22 cellular contexts compared by ENCODE assay signal in genomic region chr6:148814869-148815268, GRCh38.
DNase-seq lines count a peak whose midpoint lies in the region; ATAC-seq, FAIRE-seq and TF ChIP-seq lines count a peak whose summit lies in the region.
"Had no signal": no experiment of that assay in that cellular context is flagged by ENCODE, and none has a peak within 500 bp of the region (broad histone marks: within the 10 kb centered on the region; RNA-seq: fewer than 3 reads in every experiment).

No MANE protein-coding gene starts in this region.

- no peaks in the 10 kb centered on the region; the same call in 1 of the 2 replicates for H3K79me1 ChIP-seq in H1 (ENCODE audit: low read depth, low read length)

- no peak overlapping the region for H3K4me3 ChIP-seq in SK-N-SH (ENCODE audit: low read depth in 2 of 2, low read length in 1 of 2)
- H3K4me3 ChIP-seq in astrocyte (ENCODE audit: insufficient read depth, low read depth, low read length), result no peak overlapping the region
- H3K4me3 ChIP-seq in H1 (ENCODE audit: extremely low read depth in 1 of 4, insufficient read depth in 2 of 4, low read depth in 3 of 4, low read length in 4 of 4), result no peak overlapping the region
- H3K4me3 ChIP-seq: A549; BLaER1 treated with 17β-estradiol and CSF1 and Interleukin-3, amounts not matched to agents 10 nM and 100 nM had no signal

- peaks cover 4% of the 10 kb centered on the region; the same call in 1 of the 2 replicates for H3K9me3 ChIP-seq in SK-N-SH
- H3K9me3 ChIP-seq in astrocyte (ENCODE audit: insufficient read depth, low read depth, low read length), result no peaks in the 10 kb centered on the region
- peaks cover 11 to 15% of the 10 kb centered on the region in 2 experiments for H3K9me3 ChIP-seq in H1 (ENCODE audit: insufficient read depth in 2 of 2, low read depth in 1 of 2, low read length in 1 of 2)
- H3K9me3 ChIP-seq: A549, Caco-2 had no signal

- H3K23me2 ChIP-seq in H1 (ENCODE audit: low read depth, low read length), result no peaks in the 10 kb centered on the region

- intact Hi-C loops in posterior vena cava (cut with DNase I), result no loop called here

- H2BK12ac ChIP-seq in H1 (ENCODE audit: low read depth, low read length), result no peak overlapping the region

- H3K56ac ChIP-seq in H1 (replicated peaks; ENCODE audit: insufficient read length, low read depth, low read length), result no peak overlapping the region

- H2AK5ac ChIP-seq in H1 (ENCODE audit: low read depth, low read length), result no peak overlapping the region

- H3K9ac ChIP-seq in SK-N-SH, result no peak overlapping the region
- H3K9ac ChIP-seq in astrocyte (ENCODE audit: low read length), result no peak overlapping the region
- H3K9ac ChIP-seq in H1 (replicated peaks in 1 of 4; ENCODE audit: extremely low read depth in 1 of 4, low read depth in 3 of 4, low read length in 3 of 4), result no peak overlapping the region
- H3K9ac ChIP-seq: BLaER1 treated with 17β-estradiol and CSF1 and Interleukin-3, amounts not matched to agents 10 nM and 100 nM had no signal

- H4K20me1 ChIP-seq in SK-N-SH (ENCODE audit: insufficient read depth) (no peaks in the 10 kb centered on the region), astrocyte (ENCODE audit: insufficient read depth, low read length) (peaks cover 18% of the 10 kb centered on the region), H1 (replicated peaks in 1 of 2; ENCODE audit: control insufficient read depth in 1 of 2, insufficient read depth in 2 of 2, low read length in 2 of 2) (no peaks in the 10 kb centered on the region)

- peaks cover 1% of the 10 kb centered on the region for H3K4me1 Mint-ChIP-seq in astrocyte (ENCODE audit: low read depth, unreplicated experiment)

- H3K27me3 Mint-ChIP-seq in astrocyte (ENCODE audit: low read depth, unreplicated experiment), result no peaks in the 10 kb centered on the region
- H3K27me3 Mint-ChIP-seq: B cell; CD4-positive, alpha-beta T cell had no signal

- H2BK20ac ChIP-seq in H1 (ENCODE audit: low read length), result no peak overlapping the region

- no peak overlapping the region for H2BK120ac ChIP-seq in H1 (replicated peaks; ENCODE audit: low read depth, low read length)

- no peak overlapping the region for H3K14ac ChIP-seq in H1 (ENCODE audit: insufficient read length)

- no peak for TF ChIP-seq POLR2A in H1 (IDR thresholded peaks at IDR 0.05; ENCODE audit: control extremely low read depth in 1 of 2, low read depth in 2 of 2, low read length in 2 of 2)

- no peak overlapping the region for H3K18ac ChIP-seq in H1 (ENCODE audit: extremely low read depth, low read length)

- H2BK15ac ChIP-seq in H1 (ENCODE audit: low read length), result no peak overlapping the region

- DNase-seq in SK-N-SH, result no peak
- DNase-seq in astrocyte (ENCODE audit: low read depth), result no peak
- DNase-seq in H1 (ENCODE audit: low read depth in 1 of 2, low spot score in 2 of 2), result no peak
- DNase-seq in posterior vena cava (ENCODE audit: low spot score), result no peak
- no peak for DNase-seq in epidermal melanocyte (ENCODE audit: insufficient read length, low spot score)
- DNase-seq in RKO (ENCODE audit: low spot score), result no peak
- DNase-seq: AML-193; Caco-2; Calu3; CD4-positive, alpha-beta T cell; CD8-positive, alpha-beta T cell; DMS79 treated with DMSO at 0.1 percent for 48 hours; GF-D8 had no signal

- no peaks in the 10 kb centered on the region for H3K4me1 ChIP-seq in SK-N-SH (ENCODE audit: control insufficient read depth in 1 of 2, insufficient read depth in 2 of 2, low read depth in 1 of 2, low read length in 1 of 2)
- H3K4me1 ChIP-seq in astrocyte (ENCODE audit: insufficient read depth, low read length), result no peaks in the 10 kb centered on the region
- H3K4me1 ChIP-seq in H1 (replicated peaks in 1 of 4; ENCODE audit: control insufficient read depth in 3 of 4, insufficient read depth in 4 of 4, low read length in 3 of 4), result peaks cover 5 to 25% (median 18%) of the 10 kb centered on the region in 4 experiments; a peak in 6 of 7 replicates
- H3K4me1 ChIP-seq: A549, Caco-2 had no signal

- TF ChIP-seq RAD21 in SK-N-SH (IDR thresholded peaks at IDR 0.05; ENCODE audit: low read length) (no peak), H1 (IDR thresholded peaks at IDR 0.05 in 1 of 2, conservative IDR thresholded peaks at IDR 0.05 in 1 of 2; ENCODE audit: low read depth in 2 of 2, low read length in 2 of 2) (no peak)

- H3K36me3 ChIP-seq in SK-N-SH (replicated peaks in 1 of 2; ENCODE audit: control insufficient read depth in 1 of 2, insufficient read depth in 2 of 2, low read length in 1 of 2) (no peaks in the 10 kb centered on the region), astrocyte (ENCODE audit: insufficient read depth, low read length) (no peaks in the 10 kb centered on the region), H1 (ENCODE audit: control insufficient read depth in 2 of 4, insufficient read depth in 4 of 4, low read length in 3 of 4) (peaks cover 0 to 22% (median 2%) of the 10 kb centered on the region in 4 experiments; a peak in 3 of 8 replicates)

- POLR2A ChIA-PET in SK-N-SH (lab: Yijun Ruan, JAX) (no interaction called here), H1 (lab: Charles Lee; ENCODE audit: partially characterized antibody) (interaction anchor here (0.6 kb wide), 1 partner anchor 8 kb away, joined by 4 read pairs; no protein-coding TSS in a partner anchor)

- H3K9me3 Mint-ChIP-seq in astrocyte (ENCODE audit: unreplicated experiment), result peaks cover 3% of the 10 kb centered on the region
- H3K9me3 Mint-ChIP-seq: CD4-positive, alpha-beta T cell had no signal

- H3K27ac Mint-ChIP-seq in astrocyte (ENCODE audit: unreplicated experiment), result no peak overlapping the region
- H3K27ac Mint-ChIP-seq: B cell; CD4-positive, alpha-beta T cell; CD8-positive, alpha-beta T cell had no signal

- H2BK5ac ChIP-seq in H1 (ENCODE audit: low read depth, low read length), result no peak overlapping the region

- no peaks in the 10 kb centered on the region for H3K9me2 ChIP-seq in SK-N-SH

- H3K36me3 Mint-ChIP-seq in astrocyte (ENCODE audit: low read depth, unreplicated experiment), result peaks cover 2% of the 10 kb centered on the region
- H3K36me3 Mint-ChIP-seq: CD8-positive, alpha-beta T cell had no signal

- peak; percentile 39 for FAIRE-seq in astrocyte (lab: Jason Lieb, UNC)
- no peak for FAIRE-seq in H1 (lab: Jason Lieb, UNC)
- FAIRE-seq: A549, D721Med, G401.6, GM12891 had no signal

- H3K4ac ChIP-seq in H1 (replicated peaks; ENCODE audit: insufficient read length, low read depth, low read length), result no peak overlapping the region

- no peak overlapping the region for H4K91ac ChIP-seq in H1 (replicated peaks; ENCODE audit: insufficient read length, low read length)

- no peak overlapping the region for H2AFZ ChIP-seq in SK-N-SH (ENCODE audit: low read depth)
- H2AFZ ChIP-seq in astrocyte (ENCODE audit: low read depth, low read length), result no peak overlapping the region
- no peak overlapping the region for H2AFZ ChIP-seq in H1 (ENCODE audit: low read length)

- H3K79me2 ChIP-seq in SK-N-SH (ENCODE audit: insufficient read depth) (no peaks in the 10 kb centered on the region), astrocyte (ENCODE audit: insufficient read depth, low read length) (peaks cover 3% of the 10 kb centered on the region), H1 (ENCODE audit: control insufficient read depth in 1 of 2, insufficient read depth in 2 of 2, low read length in 2 of 2) (peaks cover 7 to 83% of the 10 kb centered on the region in 2 experiments)

- CTCF ChIA-PET in SK-N-SH (lab: Yijun Ruan, JAX) (no interaction called here), H1 (lab: Charles Lee; ENCODE audit: partially characterized antibody) (interaction anchor here (1.3 to 4.3 kb wide), 3 partner anchors 22 to 237 kb away, joined by 5 to 13 read pairs (median 6); no protein-coding TSS in a partner anchor)

- TF ChIP-seq EP300 in SK-N-SH (IDR thresholded peaks at IDR 0.05; ENCODE audit: borderline replicate concordance in 1 of 2, low read depth in 1 of 2, low read length in 1 of 2) (no peak), H1 (IDR thresholded peaks at IDR 0.05; ENCODE audit: borderline replicate concordance in 1 of 2, low read depth in 2 of 2, low read length in 2 of 2) (no peak)

- H3K23ac ChIP-seq in H1 (ENCODE audit: insufficient read length), result no peak overlapping the region

- H3K27ac ChIP-seq in SK-N-SH (ENCODE audit: low read depth in 2 of 2, low read length in 1 of 2) (no peak overlapping the region), astrocyte (ENCODE audit: low read depth, low read length) (no peak overlapping the region), H1 (ENCODE audit: low read depth, low read length) (no peak overlapping the region)
- H3K27ac ChIP-seq: 22Rv1; A549; BLaER1 treated with 17β-estradiol and CSF1 and Interleukin-3, amounts not matched to agents 10 nM and 100 nM; C4-2B had no signal

- ATAC-seq in SK-N-SH treated with all-trans-retinoic acid at 6 μM for 48 hours, result no peak
- ATAC-seq: A549; CD8-positive, alpha-beta T cell had no signal

- peaks cover 4% of the 10 kb centered on the region; the same call in 1 of the 2 replicates for H3K27me3 ChIP-seq in SK-N-SH (ENCODE audit: insufficient read depth)
- no peaks in the 10 kb centered on the region for H3K27me3 ChIP-seq in astrocyte (ENCODE audit: insufficient read depth, low read length)
- no peaks in the 10 kb centered on the region for H3K27me3 ChIP-seq in H1 (replicated peaks in 1 of 4; ENCODE audit: control insufficient read depth in 3 of 4, extremely low read depth in 1 of 4, insufficient read depth in 3 of 4, low read length in 3 of 4)
- H3K27me3 ChIP-seq: BLaER1 treated with 17β-estradiol and CSF1 and Interleukin-3, amounts not matched to agents 10 nM and 100 nM had no signal

- no peaks in the 10 kb centered on the region for H3F3A ChIP-seq in SK-N-SH (replicated peaks; ENCODE audit: insufficient read depth)

- H3K4me2 ChIP-seq in SK-N-SH, result no peak overlapping the region
- H3K4me2 ChIP-seq in astrocyte (ENCODE audit: low read length), result no peak overlapping the region
- no peak overlapping the region for H3K4me2 ChIP-seq in H1 (ENCODE audit: insufficient read depth in 1 of 2, low read depth in 2 of 2, low read length in 2 of 2)
- H3K4me2 ChIP-seq: A549; BLaER1 treated with 17β-estradiol and CSF1 and Interleukin-3, amounts not matched to agents 10 nM and 100 nM had no signal

- no peak overlapping the region for H4K5ac ChIP-seq in H1 (ENCODE audit: insufficient read length, low read depth, low read length)

- no peak overlapping the region for H3K4me3 Mint-ChIP-seq in astrocyte (ENCODE audit: unreplicated experiment)
- H3K4me3 Mint-ChIP-seq: B cell; CD4-positive, alpha-beta T cell; CD8-positive, alpha-beta T cell had no signal

- no peak for TF ChIP-seq CTCF in SK-N-SH (IDR thresholded peaks at IDR 0.05)
- no peak for TF ChIP-seq CTCF in astrocyte (IDR thresholded peaks at IDR 0.05; ENCODE audit: insufficient read depth, low read depth, low read length)
- no peak for TF ChIP-seq CTCF in H1 (IDR thresholded peaks at IDR 0.05; ENCODE audit: control extremely low read depth in 1 of 3, insufficient read depth in 1 of 3, low read depth in 1 of 3, low read length in 3 of 3)

- 6% methylated on average over 2 of the region's 2 CpGs for WGBS in SK-N-SH (ENCODE audit: low lambda C conversion rate)
- 97% methylated on average over 2 of the region's 2 CpGs; no CpG with 5 or more reads in 1 of the 2 experiments for WGBS in H1 (ENCODE audit: extremely low coverage in 1 of 2, insufficient coverage in 1 of 2, insufficient read length in 1 of 2, insufficient replicate concordance in 2 of 2, low coverage in 1 of 2, low lambda C conversion rate in 2 of 2, missing lambda C conversion rate in 1 of 2), 2 experiments

- no peak overlapping the region for H4K8ac ChIP-seq in H1 (ENCODE audit: extremely low read depth, insufficient read depth, low read length)
